In the genomic region with DNA sequence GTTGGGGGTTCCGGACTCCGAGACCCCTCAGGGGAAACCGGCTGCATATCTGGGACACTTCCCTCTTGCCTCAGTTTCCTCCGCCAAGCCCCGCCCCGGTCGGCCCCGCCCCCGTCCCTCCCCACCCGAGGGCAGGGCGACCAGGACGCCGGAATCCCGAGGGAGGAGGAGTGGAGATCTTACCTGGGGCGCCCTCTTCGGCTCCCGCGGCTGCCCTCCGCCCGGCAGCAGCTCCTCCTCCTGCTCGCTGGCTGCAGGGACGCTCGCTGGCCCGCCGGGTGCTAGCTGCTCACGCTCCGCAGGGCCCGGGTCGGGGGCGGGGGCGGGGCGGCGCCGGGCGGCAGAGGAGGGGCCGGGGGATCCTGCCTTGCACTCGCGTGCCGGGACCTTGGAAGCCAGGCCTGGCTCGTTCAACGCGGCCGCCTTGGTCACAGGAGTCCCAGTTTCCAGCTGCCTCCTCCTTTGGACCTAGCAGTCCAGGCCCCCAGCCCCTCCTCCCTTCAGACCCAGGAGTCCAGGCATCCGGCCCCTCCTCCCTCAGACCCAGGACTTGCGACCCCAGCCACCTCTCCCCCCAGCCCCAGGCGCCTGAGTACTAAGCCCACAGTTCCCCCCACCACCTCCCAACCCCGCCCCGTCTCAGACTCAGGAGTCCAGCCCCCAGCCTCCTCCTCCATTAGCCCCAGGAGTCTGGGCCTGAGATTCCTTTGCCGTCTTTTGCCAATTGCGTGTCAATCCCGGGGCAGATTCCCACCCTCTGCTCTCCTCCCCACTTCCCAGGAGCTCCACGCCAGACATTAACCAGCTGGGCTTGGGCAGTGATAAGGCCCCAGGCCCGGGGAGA, we compare ENCODE assay signal across 8 cellular contexts. TPM values are rescaled to one million over a fixed set of nuclear protein-coding genes. Genes with fewer than 3 reads are reported as not detected.
DNase-seq lines count a peak whose midpoint lies in the region; ATAC-seq, FAIRE-seq and TF ChIP-seq lines count a peak whose summit lies in the region.

A gene with protein sequence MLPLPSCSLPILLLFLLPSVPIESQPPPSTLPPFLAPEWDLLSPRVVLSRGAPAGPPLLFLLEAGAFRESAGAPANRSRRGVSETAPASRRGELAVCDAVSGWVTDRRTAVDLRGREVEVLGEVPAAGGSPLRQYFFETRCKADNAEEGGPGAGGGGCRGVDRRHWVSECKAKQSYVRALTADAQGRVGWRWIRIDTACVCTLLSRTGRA (minus strand): TSS at position 51 of the 844 bp plus-strand sequence. CDS start 2,821 bp downstream, outside the sequence.

- DNase-seq in D721Med (ENCODE audit: insufficient read length, low spot score) (peak; percentile 20), NCI-H2196 treated with DMSO at 0.1 percent for 48 hours (lab: John Stamatoyannopoulos, UW; ENCODE audit: unreplicated experiment) (peak; percentile 34), osteoblast (ENCODE audit: insufficient read length, low spot score, missing footprints) (peak; percentile 94), cerebellar nuclear complex (lab: John Stamatoyannopoulos, UW) (no peak), hippocampal formation (lab: John Stamatoyannopoulos, UW) (no peak)
- no peak for DNase-seq in activated effector memory CD4-positive, alpha-beta T cell treated with anti-CD3 and anti-CD28 coated beads, Interleukin-2, amount 50 U/mL, for 16 hours

- H3K36me3 ChIP-seq in esophagus (ENCODE audit: control insufficient read depth in 2 of 2, insufficient read depth in 2 of 2, low read length in 1 of 2), result no peaks in the 10 kb centered on the region
- H3K36me3 ChIP-seq in osteoblast (ENCODE audit: insufficient read depth, low read length), result no peaks in the 10 kb centered on the region

- H3K27me3 ChIP-seq in esophagus (ENCODE audit: control insufficient read depth in 1 of 2, insufficient read depth in 2 of 2, low read length in 2 of 2) (no peaks in the 10 kb centered on the region), osteoblast (ENCODE audit: insufficient read depth, low read length) (peaks cover 3% of the 10 kb centered on the region)

- H3K4me2 ChIP-seq in osteoblast (ENCODE audit: insufficient read depth, low read length), result peak within 1 kb of the TSS; percentile 48

- ATAC-seq in GM21723 (IDR thresholded peaks at IDR 0.05; ENCODE audit: unreplicated experiment), result no peak

- H3K4me3 ChIP-seq in esophagus (ENCODE audit: low read depth in 1 of 2, low read length in 2 of 2), result peak within 1 kb of the TSS; percentile 37 to 39
- H3K4me3 ChIP-seq in osteoblast (ENCODE audit: insufficient read depth, low read length), result peak within 1 kb of the TSS; percentile 19

- H4K20me1 ChIP-seq in osteoblast (ENCODE audit: insufficient read depth, low read length), result peaks cover 3% of the 10 kb centered on the region

- TF ChIP-seq CTCF in D721Med (IDR thresholded peaks at IDR 0.05; ENCODE audit: insufficient read depth, missing control alignments), result no peak
- TF ChIP-seq CTCF in osteoblast (IDR thresholded peaks at IDR 0.05; ENCODE audit: extremely low read depth, low read depth, low read length), result no peak

- H3K27ac ChIP-seq in esophagus (ENCODE audit: low read depth in 2 of 2, low read length in 1 of 2), result peak within 1 kb of the TSS; percentile 74 to 76
- no peak within 1 kb of the TSS for H3K27ac ChIP-seq in osteoblast (ENCODE audit: low read depth, low read length)

- H3K4me1 ChIP-seq in esophagus (ENCODE audit: control insufficient read depth in 2 of 2, insufficient read depth in 2 of 2, low read length in 1 of 2) (peaks cover 0 to 3% of the 10 kb centered on the region in 2 donors), osteoblast (ENCODE audit: insufficient read depth, low read length) (no peaks in the 10 kb centered on the region)

- H3K79me2 ChIP-seq in osteoblast (ENCODE audit: insufficient read depth, low read length), result no peaks in the 10 kb centered on the region

- H3K9me3 ChIP-seq in esophagus (ENCODE audit: control insufficient read depth in 2 of 2, insufficient read depth in 1 of 2, low read depth in 1 of 2, low read length in 1 of 2), result peaks cover 0 to under 1% of the 10 kb centered on the region in 2 donors
- no peaks in the 10 kb centered on the region for H3K9me3 ChIP-seq in osteoblast (ENCODE audit: low read depth, low read length)

- H2AFZ ChIP-seq in osteoblast (ENCODE audit: low read length), result no peak within 1 kb of the TSS

- FAIRE-seq in D721Med (lab: Jason Lieb, UNC), result no peak

- 3 to 6% methylated on average over 39 to 53 of the region's 53 CpGs for WGBS in esophagus, 2 donors

RNA-seq across cellular contexts. Expression of the gene that starts here (rescaled TPM):
- 10 to 100 TPM in 1 of 2 donors, 1 to 10 TPM in 1; 7.7 to 20.0 TPM for polyA plus RNA-seq in esophagus
- total RNA-seq in osteoblast, result not detected in 2 replicates

Comparison
In these comparisons a context has a peak if more than half of its experiments do, and no peak if none do; other contexts are left out.
1. Peak in DNase-seq, H3K4me3 ChIP-seq and H3K4me2 ChIP-seq in osteoblast; RNA of the gene not detected or under 1 TPM.
2. DNase-seq: peak in D721Med (single experiment) and NCI-H2196 treated with DMSO at 0.1 percent for 48 hours (single experiment); none in cerebellar nuclear complex (0 of 2), activated effector memory CD4-positive, alpha-beta T cell treated with anti-CD3 and anti-CD28 coated beads, Interleukin-2, amount 50 U/mL, for 16 hours (single experiment) and hippocampal formation (0 of 2).